Comparison of ENCODE assay signal across 16 cellular contexts in the genomic region with DNA sequence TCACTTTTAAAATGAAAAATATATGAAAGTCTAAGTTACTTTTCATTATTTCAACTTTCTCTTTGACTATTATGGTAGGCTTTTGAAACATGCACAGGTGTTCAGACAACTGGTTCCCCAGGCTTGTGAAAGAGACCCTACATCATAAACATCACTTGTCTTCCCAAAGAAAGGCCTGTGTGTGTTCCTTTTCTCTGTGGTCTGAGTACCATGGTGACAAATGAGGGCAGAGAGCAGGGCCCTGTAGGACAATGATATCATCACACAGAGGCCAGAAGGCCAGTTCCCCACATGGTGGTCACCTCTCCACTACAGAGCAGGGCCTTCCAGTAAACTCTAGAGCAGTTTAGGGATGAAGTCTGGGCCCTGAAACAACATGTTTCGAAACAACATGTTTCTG.
A peak's percentile ranks its signal among the peaks of the same experiment; 100 is the strongest.
DNase-seq lines count a peak whose midpoint lies in the region; ATAC-seq, FAIRE-seq and TF ChIP-seq lines count a peak whose summit lies in the region.
"Had no signal": no experiment of that assay in that cellular context is flagged by ENCODE, and none has a peak within 500 bp of the region (broad histone marks: within the 10 kb centered on the region; RNA-seq: fewer than 3 reads in every experiment).

No MANE protein-coding gene starts in this region.

- H3K9me3 Mint-ChIP-seq in immature natural killer cell = no peaks in the 10 kb centered on the region
- H3K9me3 Mint-ChIP-seq: activated CD4-positive, alpha-beta T cell treated with anti-CD3 and anti-CD28 coated beads, Interleukin-2, amount 10 ng/mL, durations not matched to agents 7 days and 5 days; memory B cell had no signal

- peak overlapping the region in 5 of 6 donors; percentile 4 to 63 (median 57) for H3K27ac Mint-ChIP-seq in immature natural killer cell
- H3K27ac Mint-ChIP-seq: activated CD4-positive, alpha-beta T cell treated with anti-CD3 and anti-CD28 coated beads, Interleukin-2, amount 10 ng/mL, durations not matched to agents 7 days and 5 days had no signal

- DNase-seq in GM12892 (ENCODE audit: insufficient read length) = no peak
- DNase-seq in immature natural killer cell = no peak
- no peak for DNase-seq in NCI-H226
- no peak for DNase-seq in 8988T
- no peak for DNase-seq in hepatic stellate cell (ENCODE audit: low spot score)
- DNase-seq: activated CD4-positive, alpha-beta T cell treated with anti-CD3 and anti-CD28 coated beads, Interleukin-2, amount 10 ng/mL, durations not matched to agents 7 days and 5 days; cortex of kidney; DMS 273 treated with DMSO at 0.1 percent for 48 hours; NCI-H1930; NCI-H526; T-helper 9 cell had no signal

- peak; percentile 71 for ATAC-seq in GM19463 (IDR thresholded peaks at IDR 0.05; ENCODE audit: unreplicated experiment)
- ATAC-seq in HG03045 (IDR thresholded peaks at IDR 0.05; ENCODE audit: unreplicated experiment) = peak; percentile 73
- ATAC-seq: esophagus mucosa had no signal

- TF ChIP-seq POLR2A in GM12892 (IDR thresholded peaks at IDR 0.05; ENCODE audit: low read depth, low read length) = no peak

- peak; percentile 69 for FAIRE-seq in GM12892 (lab: Jason Lieb, UNC)
- FAIRE-seq: GM18507 had no signal

- H3K4me3 Mint-ChIP-seq in immature natural killer cell = no peak overlapping the region
- H3K4me3 Mint-ChIP-seq: activated CD4-positive, alpha-beta T cell treated with anti-CD3 and anti-CD28 coated beads, Interleukin-2, amount 10 ng/mL, durations not matched to agents 7 days and 5 days; memory B cell had no signal

- H3K27me3 Mint-ChIP-seq in immature natural killer cell (ENCODE audit: low read depth in 3 of 3) = peaks cover 16 to 45% (median 40%) of the 10 kb centered on the region in 3 donors
- H3K27me3 Mint-ChIP-seq: activated CD4-positive, alpha-beta T cell treated with anti-CD3 and anti-CD28 coated beads, Interleukin-2, amount 10 ng/mL, durations not matched to agents 7 days and 5 days; memory B cell had no signal

- H3K36me3 Mint-ChIP-seq in immature natural killer cell = peaks cover 17 to 83% (median 65%) of the 10 kb centered on the region in 3 donors

- H3K4me1 Mint-ChIP-seq in immature natural killer cell = peaks cover 36 to 71% of the 10 kb centered on the region in 2 donors
